ENCODE assay signal across 19 cellular contexts in genomic region chr1:238399558-238399957, GRCh38.
DNase-seq lines count a peak whose midpoint lies in the region; ATAC-seq and TF ChIP-seq lines count a peak whose summit lies in the region.
"Had no signal": no experiment of that assay in that cellular context is flagged by ENCODE, and none has a peak within 500 bp of the region (broad histone marks: within the 10 kb centered on the region; RNA-seq: fewer than 3 reads in every experiment).

No MANE protein-coding gene starts in this region.

- intact Hi-C loops in uterus (cut with DNase I; ENCODE audit: low total_unique reads), result no loop called here

- no peaks in the 10 kb centered on the region for H3F3A ChIP-seq in neural progenitor cell (ENCODE audit: low read depth)

- no peak overlapping the region for H3K14ac ChIP-seq in H9 (ENCODE audit: insufficient read depth, low read length)

- H3K27me3 ChIP-seq in H9 (ENCODE audit: insufficient read depth, low read length) (no peaks in the 10 kb centered on the region), OCI-LY3 (ENCODE audit: low read depth, low read length) (no peaks in the 10 kb centered on the region), neural progenitor cell (no peaks in the 10 kb centered on the region), uterus (no peaks in the 10 kb centered on the region)
- H3K27me3 ChIP-seq: suprapubic skin had no signal

- H3K27me3 Mint-ChIP-seq in H9 (ENCODE audit: low read depth), result no peaks in the 10 kb centered on the region
- H3K27me3 Mint-ChIP-seq in neural progenitor cell (ENCODE audit: insufficient read depth, low read depth), result peaks cover 10% of the 10 kb centered on the region
- H3K27me3 Mint-ChIP-seq: central memory CD8-positive, alpha-beta T cell had no signal

- H3K4me3 ChIP-seq in OCI-LY3 (ENCODE audit: low read length), result no peak overlapping the region
- H3K4me3 ChIP-seq in choroid plexus epithelial cell (ENCODE audit: low read depth, low read length), result no peak overlapping the region
- no peak overlapping the region for H3K4me3 ChIP-seq in neural progenitor cell
- H3K4me3 ChIP-seq in uterus, result no peak overlapping the region
- H3K4me3 ChIP-seq: HAP-1, suprapubic skin had no signal

- H3K4me1 Mint-ChIP-seq in H9 (peaks cover 3 to 4% of the 10 kb centered on the region in 2 experiments; a peak in 3 of 4 replicates), neural progenitor cell (peaks cover 14% of the 10 kb centered on the region)
- H3K4me1 Mint-ChIP-seq: central memory CD8-positive, alpha-beta T cell had no signal

- H3K27ac Mint-ChIP-seq in H9 (no peak overlapping the region), neural progenitor cell (no peak overlapping the region)

- H3T11ph ChIP-seq in H9 (ENCODE audit: low read length), result no peak overlapping the region

- no peak overlapping the region for H4K91ac ChIP-seq in H9 (ENCODE audit: insufficient read length, low read depth, low read length)

- H3K4me1 ChIP-seq in H9 (ENCODE audit: insufficient read depth, low read length), result no peaks in the 10 kb centered on the region
- no peaks in the 10 kb centered on the region for H3K4me1 ChIP-seq in OCI-LY3 (ENCODE audit: low read length)
- H3K4me1 ChIP-seq in neural progenitor cell, result no peaks in the 10 kb centered on the region
- H3K4me1 ChIP-seq in uterus, result no peaks in the 10 kb centered on the region
- H3K4me1 ChIP-seq: parathyroid adenoma, suprapubic skin had no signal

- no peak overlapping the region for H4K5ac ChIP-seq in H9 (ENCODE audit: insufficient read length, low read depth, low read length)

- no peak overlapping the region for H3K18ac ChIP-seq in H9 (ENCODE audit: insufficient read length, low read depth, low read length)

- no CpG with 5 or more reads among the region's 4 CpGs for WGBS in H9 (ENCODE audit: extremely low coverage, insufficient read length, low lambda C conversion rate)

- DNase-seq in H9, result no peak
- peak; percentile 6 for DNase-seq in choroid plexus epithelial cell (ENCODE audit: low read depth)
- peak; percentile 16 for DNase-seq in neural progenitor cell (ENCODE audit: low spot score)
- no peak for DNase-seq in GOT3 (lab: John Stamatoyannopoulos, UW)
- no peak for DNase-seq in uterus
- DNase-seq: activated CD4-positive, alpha-beta T cell treated with anti-CD3 and anti-CD28 coated beads for 4 hours; activated gamma-delta T cell treated with Interleukin-2 at 50 U/mL for 16 hours; amygdala; Calu3; NCI-H1436 treated with DMSO at 0.1 percent for 48 hours; NCI-H226; stimulated activated CD4-positive, alpha-beta T cell treated with anti-CD3 and anti-CD28 coated beads, Interleukin-4, amount 100 ng/mL, for 24 hours; stimulated activated CD8-positive, alpha-beta memory T cell treated with anti-CD3 and anti-CD28 coated beads, Interleukin-4, amount 100 ng/mL, for 48 hours had no signal

- H2AK5ac ChIP-seq in H9 (ENCODE audit: insufficient read length, low read length), result no peak overlapping the region

- H3K36me3 Mint-ChIP-seq in H9 (ENCODE audit: insufficient read depth in 1 of 3, low read depth in 3 of 3), result peaks cover 0 to 6% (median 0%) of the 10 kb centered on the region in 3 experiments; a peak in 1 of 7 replicates
- no peaks in the 10 kb centered on the region for H3K36me3 Mint-ChIP-seq in neural progenitor cell

- no peak for ATAC-seq in HG03432 (IDR thresholded peaks at IDR 0.05; ENCODE audit: unreplicated experiment)

- H3K36me3 ChIP-seq in OCI-LY3 (replicated peaks; ENCODE audit: low read depth, low read length) (no peaks in the 10 kb centered on the region), neural progenitor cell (no peaks in the 10 kb centered on the region), uterus (no peaks in the 10 kb centered on the region)
- H3K36me3 ChIP-seq: HAP-1, suprapubic skin had no signal

- no peak overlapping the region for H4K8ac ChIP-seq in H9 (replicated peaks; ENCODE audit: insufficient read length, low read depth, low read length)

- no peaks in the 10 kb centered on the region for H4K20me1 ChIP-seq in H9 (ENCODE audit: control insufficient read depth, insufficient read depth, insufficient read length)
- no peaks in the 10 kb centered on the region for H4K20me1 ChIP-seq in OCI-LY3 (ENCODE audit: insufficient read depth, low read length)
- no peaks in the 10 kb centered on the region for H4K20me1 ChIP-seq in neural progenitor cell (ENCODE audit: low read depth)

- H3K4me2 ChIP-seq in H9 (ENCODE audit: insufficient read depth, insufficient read length, low read length), result no peak overlapping the region
- no peak overlapping the region for H3K4me2 ChIP-seq in OCI-LY3 (ENCODE audit: low read length)
- no peak overlapping the region for H3K4me2 ChIP-seq in neural progenitor cell

- no peak overlapping the region for H2BK15ac ChIP-seq in H9 (ENCODE audit: low read depth, low read length)

- H3K79me2 ChIP-seq in H9 (ENCODE audit: insufficient read depth, low read length), result no peaks in the 10 kb centered on the region
- H3K79me2 ChIP-seq in OCI-LY3 (ENCODE audit: low read length), result no peaks in the 10 kb centered on the region
- H3K79me2 ChIP-seq in neural progenitor cell (ENCODE audit: low read depth), result no peaks in the 10 kb centered on the region
- H3K79me2 ChIP-seq: parathyroid adenoma had no signal

- H3K4me3 Mint-ChIP-seq in H9, result no peak overlapping the region
- no peak overlapping the region for H3K4me3 Mint-ChIP-seq in neural progenitor cell
- H3K4me3 Mint-ChIP-seq: central memory CD8-positive, alpha-beta T cell had no signal

- no peak overlapping the region for H3K56ac ChIP-seq in H9 (ENCODE audit: insufficient read length, low read depth, low read length)

- no peaks in the 10 kb centered on the region for H3K79me1 ChIP-seq in H9 (ENCODE audit: insufficient read depth, low read depth, low read length, poor library complexity, severe bottlenecking)

- no peak overlapping the region for H2BK120ac ChIP-seq in H9 (ENCODE audit: low read depth, low read length, poor library complexity, severe bottlenecking)

- no peak overlapping the region for H3K4ac ChIP-seq in H9 (ENCODE audit: low read depth, low read length)

- H3K27ac ChIP-seq in H9 (ENCODE audit: insufficient read length, low read depth, low read length) (no peak overlapping the region), OCI-LY3 (ENCODE audit: low read length) (no peak overlapping the region), neural progenitor cell (no peak overlapping the region), uterus (no peak overlapping the region)
- H3K27ac ChIP-seq: parathyroid adenoma, suprapubic skin had no signal

- TF ChIP-seq CTCF in H9 (conservative IDR thresholded peaks at IDR 0.05) (peak; percentile 64), OCI-LY3 (IDR thresholded peaks at IDR 0.05; ENCODE audit: low read depth, low read length) (peak; percentile 43), choroid plexus epithelial cell (conservative IDR thresholded peaks at IDR 0.05; ENCODE audit: low read depth, low read length) (peak; percentile 44), neural progenitor cell (IDR thresholded peaks at IDR 0.05) (peak; percentile 43), uterus (IDR thresholded peaks at IDR 0.05) (no peak)

- H3K9me3 Mint-ChIP-seq in H9 (0 out of 5 replicates have a peak, but pooled peaks cover 0 to 4% of the 10 kb centered on the region in 2 experiments), neural progenitor cell (peaks cover 4% of the 10 kb centered on the region)

- no peak overlapping the region for H3K23ac ChIP-seq in H9 (ENCODE audit: insufficient read length, low read depth, low read length)

- no peak overlapping the region for H2BK20ac ChIP-seq in H9 (ENCODE audit: low read depth, low read length, poor library complexity, severe bottlenecking)

- no peak overlapping the region for H2BK12ac ChIP-seq in H9 (ENCODE audit: insufficient read length, low read depth, low read length)

- H3K9ac ChIP-seq in H9 (ENCODE audit: extremely low read depth, insufficient read length, low read length), result no peak overlapping the region
- no peak overlapping the region for H3K9ac ChIP-seq in OCI-LY3 (ENCODE audit: low read length)
- no peak overlapping the region for H3K9ac ChIP-seq in neural progenitor cell
- H3K9ac ChIP-seq: parathyroid adenoma had no signal

- no peaks in the 10 kb centered on the region for H3K23me2 ChIP-seq in H9 (ENCODE audit: insufficient read length, low read depth, low read length, poor library complexity, severe bottlenecking)

- TF ChIP-seq POLR2A in uterus (IDR thresholded peaks at IDR 0.05), result no peak

- H2AFZ ChIP-seq in H9 (ENCODE audit: low read length) (no peak overlapping the region), OCI-LY3 (ENCODE audit: low read depth, low read length) (no peak overlapping the region), neural progenitor cell (replicated peaks) (no peak overlapping the region)
- H2AFZ ChIP-seq: parathyroid adenoma had no signal

- H3K9me3 ChIP-seq in H9 (ENCODE audit: control insufficient read depth, low read depth, low read length), result no peaks in the 10 kb centered on the region
- H3K9me3 ChIP-seq in OCI-LY3 (ENCODE audit: insufficient read depth, low read length), result no peaks in the 10 kb centered on the region
- no peaks in the 10 kb centered on the region for H3K9me3 ChIP-seq in neural progenitor cell (ENCODE audit: low read depth)
- no peaks in the 10 kb centered on the region for H3K9me3 ChIP-seq in uterus
- H3K9me3 ChIP-seq: HAP-1, suprapubic skin had no signal

- no peak overlapping the region for H2BK5ac ChIP-seq in H9 (ENCODE audit: insufficient read length, low read length)

Comparison
In these comparisons a context has a peak if more than half of its experiments do, and no peak if none do; other contexts are left out.
1. DNase-seq: peak in choroid plexus epithelial cell (single experiment) and neural progenitor cell (single experiment); none in H9 (single experiment), GOT3 (single experiment) and uterus (0 of 2).
2. CTCF ChIP-seq: peak in H9 (single experiment), OCI-LY3 (single experiment), choroid plexus epithelial cell (single experiment) and neural progenitor cell (single experiment); none in uterus (0 of 4).